ENCODE assay signal across 1 cellular context in the genomic region with DNA sequence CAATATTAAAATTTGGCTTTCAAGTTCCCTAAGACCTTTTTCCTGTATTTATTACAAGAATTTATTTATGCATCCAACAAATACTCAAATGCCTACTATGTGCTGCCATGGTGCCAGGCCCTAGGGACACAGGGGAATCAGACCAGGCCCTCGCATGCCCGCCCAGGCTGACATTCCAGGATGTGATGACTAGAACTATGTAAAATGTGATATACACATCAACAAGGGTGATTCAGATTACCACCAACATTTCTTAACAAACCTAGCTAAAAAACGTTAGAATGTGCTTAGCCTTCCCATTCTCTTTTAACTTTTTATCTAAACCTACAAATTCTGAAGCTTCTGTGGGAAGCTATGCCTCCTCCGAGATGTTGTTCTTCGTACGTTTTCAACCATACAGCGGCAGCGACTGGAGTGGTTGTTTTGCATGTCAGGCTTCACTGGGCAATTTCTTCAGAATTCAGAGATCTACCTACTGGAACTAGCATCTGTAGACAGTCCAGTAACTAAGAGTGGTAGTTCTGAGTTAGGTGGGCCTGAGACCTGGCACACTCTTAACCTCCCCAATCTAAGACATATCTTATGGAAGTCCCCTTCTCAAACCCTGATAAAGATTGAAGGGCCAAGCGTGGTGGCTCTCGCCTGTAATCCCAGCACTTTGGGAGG.
TF ChIP-seq lines count a peak whose summit lies in the region.

No MANE protein-coding gene starts in this region.

TF ChIP-seq in IMR-90, 13 proteins besides CTCF, POLR2A, EP300 and RAD21:
- TF ChIP-seq, protein P1, sequence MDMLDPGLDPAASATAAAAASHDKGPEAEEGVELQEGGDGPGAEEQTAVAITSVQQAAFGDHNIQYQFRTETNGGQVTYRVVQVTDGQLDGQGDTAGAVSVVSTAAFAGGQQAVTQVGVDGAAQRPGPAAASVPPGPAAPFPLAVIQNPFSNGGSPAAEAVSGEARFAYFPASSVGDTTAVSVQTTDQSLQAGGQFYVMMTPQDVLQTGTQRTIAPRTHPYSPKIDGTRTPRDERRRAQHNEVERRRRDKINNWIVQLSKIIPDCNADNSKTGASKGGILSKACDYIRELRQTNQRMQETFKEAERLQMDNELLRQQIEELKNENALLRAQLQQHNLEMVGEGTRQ (IDR thresholded peaks at IDR 0.05; ENCODE audit: low read depth, low read length) = no peak
- TF ChIP-seq FOS (IDR thresholded peaks at IDR 0.05; ENCODE audit: low read depth, low read length) = peak; percentile 90
- no peak for TF ChIP-seq CHD1 (IDR thresholded peaks at IDR 0.05; ENCODE audit: low read depth, low read length)
- TF ChIP-seq, protein P2, sequence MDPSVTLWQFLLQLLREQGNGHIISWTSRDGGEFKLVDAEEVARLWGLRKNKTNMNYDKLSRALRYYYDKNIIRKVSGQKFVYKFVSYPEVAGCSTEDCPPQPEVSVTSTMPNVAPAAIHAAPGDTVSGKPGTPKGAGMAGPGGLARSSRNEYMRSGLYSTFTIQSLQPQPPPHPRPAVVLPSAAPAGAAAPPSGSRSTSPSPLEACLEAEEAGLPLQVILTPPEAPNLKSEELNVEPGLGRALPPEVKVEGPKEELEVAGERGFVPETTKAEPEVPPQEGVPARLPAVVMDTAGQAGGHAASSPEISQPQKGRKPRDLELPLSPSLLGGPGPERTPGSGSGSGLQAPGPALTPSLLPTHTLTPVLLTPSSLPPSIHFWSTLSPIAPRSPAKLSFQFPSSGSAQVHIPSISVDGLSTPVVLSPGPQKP (IDR thresholded peaks at IDR 0.05; ENCODE audit: borderline replicate concordance, low read depth, low read length) = no peak
- peak; percentile 50; the same call in 1 of the 2 replicates for TF ChIP-seq CEBPB (IDR thresholded peaks at IDR 0.05; ENCODE audit: low read depth, low read length)
